Comparison of ENCODE assay signal across 8 cellular contexts in the genomic region with DNA sequence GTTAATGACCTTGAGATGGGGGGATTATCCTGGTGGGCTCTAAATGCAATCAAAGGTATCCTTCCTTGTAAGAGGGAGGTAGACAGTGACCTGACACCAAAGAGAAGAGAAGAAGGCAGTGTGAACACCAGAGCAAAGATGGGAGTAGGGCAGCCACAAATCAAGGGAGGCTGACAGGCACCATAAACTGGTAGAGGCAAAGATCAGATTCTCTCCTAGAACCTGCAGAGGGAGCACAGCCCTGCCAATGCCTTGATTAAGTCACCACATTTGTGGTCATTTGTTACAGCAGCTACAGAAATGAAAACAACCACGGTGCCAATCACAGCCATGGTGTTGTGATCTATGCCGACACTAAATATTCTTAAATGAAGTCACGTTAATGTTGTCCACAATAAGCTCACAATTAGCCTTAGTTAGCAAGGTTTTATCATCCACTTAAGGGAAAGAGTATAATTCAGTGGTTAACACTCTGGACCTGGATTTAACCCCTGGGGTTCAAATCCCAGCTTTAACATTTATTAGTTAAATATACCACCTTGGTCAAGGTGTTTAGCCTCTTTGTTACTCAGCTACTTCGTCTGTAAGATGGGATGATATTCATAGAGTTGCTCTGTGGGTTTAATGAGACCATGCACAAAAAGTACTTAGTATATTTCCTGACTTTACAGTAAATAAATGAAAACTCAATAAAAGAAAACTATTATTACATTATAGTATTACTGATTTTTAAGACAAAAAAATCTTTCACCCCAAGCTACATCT.
DNase-seq lines count a peak whose midpoint lies in the region; ATAC-seq lines count a peak whose summit lies in the region.

No MANE protein-coding gene starts in this region.

- H3K27me3 Mint-ChIP-seq in activated T-cell treated with anti-CD3 and anti-CD28 coated beads, Interleukin-2, amount 50 U/mL, for 72 hours (ENCODE audit: low read depth), result no peaks in the 10 kb centered on the region

- peak; percentile 13 to 27 for DNase-seq in activated T-cell treated with anti-CD3 and anti-CD28 coated beads, Interleukin-2, amount 50 U/mL, for 72 hours
- no peak for DNase-seq in activated T-cell treated with anti-CD3 and anti-CD28 coated beads for 4 hours
- peak; percentile 21 for DNase-seq in activated CD4-positive, alpha-beta T cell treated with anti-CD3 and anti-CD28 coated beads for 48 hours
- peak; percentile 53 for DNase-seq in kidney tubule cell (ENCODE audit: low spot score)
- DNase-seq in NCI-H524 (lab: John Stamatoyannopoulos, UW), result no peak
- no peak for DNase-seq in middle frontal gyrus (ENCODE audit: extremely low spot score, low spot score)

- no peak overlapping the region for H3K4me3 Mint-ChIP-seq in activated T-cell treated with anti-CD3 and anti-CD28 coated beads, Interleukin-2, amount 50 U/mL, for 72 hours

- peak; percentile 74 to 79 for ATAC-seq in activated T-cell treated with anti-CD3 and anti-CD28 coated beads, Interleukin-2, amount 50 U/mL, for 72 hours (replicated peaks in 1 of 2)
- ATAC-seq in HG02938 (IDR thresholded peaks at IDR 0.05; ENCODE audit: unreplicated experiment), result peak; percentile 59
- ATAC-seq in GM21515 (IDR thresholded peaks at IDR 0.05; ENCODE audit: unreplicated experiment), result no peak

- H3K4me1 Mint-ChIP-seq in activated T-cell treated with anti-CD3 and anti-CD28 coated beads, Interleukin-2, amount 50 U/mL, for 72 hours (ENCODE audit: low read depth), result peaks cover 18% of the 10 kb centered on the region

- H3K9me3 Mint-ChIP-seq in activated T-cell treated with anti-CD3 and anti-CD28 coated beads, Interleukin-2, amount 50 U/mL, for 72 hours, result peaks cover under 1 to 2% of the 10 kb centered on the region in 2 donors

- no peak overlapping the region for H3K27ac Mint-ChIP-seq in activated T-cell treated with anti-CD3 and anti-CD28 coated beads, Interleukin-2, amount 50 U/mL, for 72 hours

- H3K36me3 Mint-ChIP-seq in activated T-cell treated with anti-CD3 and anti-CD28 coated beads, Interleukin-2, amount 50 U/mL, for 72 hours (ENCODE audit: insufficient read depth in 2 of 2), result peaks cover 0 to 3% of the 10 kb centered on the region in 2 donors

Comparison
In these comparisons a context has a peak if more than half of its experiments do, and no peak if none do; other contexts are left out.
1. DNase-seq: peak in activated T-cell treated with anti-CD3 and anti-CD28 coated beads, Interleukin-2, amount 50 U/mL, for 72 hours (2 of 2), activated CD4-positive, alpha-beta T cell treated with anti-CD3 and anti-CD28 coated beads for 48 hours (single experiment) and kidney tubule cell (single experiment); none in activated T-cell treated with anti-CD3 and anti-CD28 coated beads for 4 hours (single experiment), NCI-H524 (0 of 2) and middle frontal gyrus (single experiment).